ENCODE assay signal across 8 cellular contexts in genomic region chr20:382291-383115, GRCh38. TPM values are rescaled to one million over a fixed set of nuclear protein-coding genes. Genes with fewer than 3 reads are reported as not detected.
DNase-seq lines count a peak whose midpoint lies in the region; FAIRE-seq and TF ChIP-seq lines count a peak whose summit lies in the region.

No MANE protein-coding gene starts in this region.

- no peak for DNase-seq in AG09309 (ENCODE audit: low read depth)
- DNase-seq in HAP-1 (ENCODE audit: low spot score in 2 of 2), result no peak
- DNase-seq in activated T-helper 2 cell treated with anti-CD3 and anti-CD28 coated beads, Interferon-gamma antibody, Interleukin-2, Interleukin-4, amounts not matched to agents 10 μg/mL and 5 μg/mL and 100 μg/mL, durations not matched to agents 14 hours and 24 hours and 36 hours (ENCODE audit: low spot score), result no peak
- DNase-seq in tibial nerve (ENCODE audit: low spot score in 2 of 2), result no peak
- DNase-seq in pons (ENCODE audit: low spot score), result no peak
- no peak for DNase-seq in GM19239 (ENCODE audit: insufficient read length, low spot score)
- DNase-seq in NCI-H1417 treated with DMSO at 0.1 percent for 48 hours (lab: John Stamatoyannopoulos, UW), result no peak

- intact Hi-C loops in activated T-helper 2 cell treated with anti-CD3 and anti-CD28 coated beads, Interferon-gamma antibody, Interleukin-2, Interleukin-4, amounts not matched to agents 10 μg/mL and 5 μg/mL and 100 μg/mL, durations not matched to agents 14 hours and 24 hours and 36 hours (cut with micrococcal nuclease), result loop anchor here (1.0 kb wide), 1 partner anchor 25 kb away; no protein-coding TSS in a partner anchor

- in situ Hi-C loops in HAP-1 (cut with MboI; ENCODE audit: low sequenced_read_pairs), result no loop called here

- no peak for TF ChIP-seq EP300 in tibial nerve (IDR thresholded peaks at IDR 0.05)

- H3K36me3 ChIP-seq in HAP-1 (replicated peaks) (peaks cover 22% of the 10 kb centered on the region), iPS-18a (ENCODE audit: control insufficient read depth, low read depth, low read length) (no peaks in the 10 kb centered on the region), tibial nerve (peaks cover 0 to 2% (median 0%) of the 10 kb centered on the region in 3 donors)

- H3K27ac ChIP-seq in iPS-18a (ENCODE audit: low read length) (no peak overlapping the region), tibial nerve (peak overlapping the region in 2 of 4 donors; percentile 30 to 82)

- H3K36me3 Mint-ChIP-seq in activated T-helper 2 cell treated with anti-CD3 and anti-CD28 coated beads, Interferon-gamma antibody, Interleukin-2, Interleukin-4, amounts not matched to agents 10 μg/mL and 5 μg/mL and 100 μg/mL, durations not matched to agents 14 hours and 24 hours and 36 hours (ENCODE audit: low read depth), result peaks cover 23% of the 10 kb centered on the region

- no peak overlapping the region for H3K9ac ChIP-seq in iPS-18a (ENCODE audit: low read length)

- H3K27me3 Mint-ChIP-seq in activated T-helper 2 cell treated with anti-CD3 and anti-CD28 coated beads, Interferon-gamma antibody, Interleukin-2, Interleukin-4, amounts not matched to agents 10 μg/mL and 5 μg/mL and 100 μg/mL, durations not matched to agents 14 hours and 24 hours and 36 hours (ENCODE audit: low read depth), result no peaks in the 10 kb centered on the region

- H3K9me3 Mint-ChIP-seq in activated T-helper 2 cell treated with anti-CD3 and anti-CD28 coated beads, Interferon-gamma antibody, Interleukin-2, Interleukin-4, amounts not matched to agents 10 μg/mL and 5 μg/mL and 100 μg/mL, durations not matched to agents 14 hours and 24 hours and 36 hours, result no peaks in the 10 kb centered on the region

- H3K27me3 ChIP-seq in HAP-1 (ENCODE audit: low read depth) (no peaks in the 10 kb centered on the region), iPS-18a (ENCODE audit: control insufficient read depth, insufficient read depth, low read length) (peaks cover 20% of the 10 kb centered on the region), tibial nerve (peaks cover 0 to 4% of the 10 kb centered on the region in 2 donors)

- TF ChIP-seq CTCF in AG09309 (IDR thresholded peaks at IDR 0.05; ENCODE audit: control insufficient read depth, insufficient read depth, low read depth, low read length, missing control alignments) (no peak), tibial nerve (IDR thresholded peaks at IDR 0.05) (no peak)

- H3K4me1 ChIP-seq in HAP-1 (peaks cover 19% of the 10 kb centered on the region), iPS-18a (ENCODE audit: control insufficient read depth, low read depth, low read length) (no peaks in the 10 kb centered on the region), tibial nerve (peaks cover 0 to 25% (median 2%) of the 10 kb centered on the region in 4 donors)

- H3K9me3 ChIP-seq in HAP-1 (no peaks in the 10 kb centered on the region), iPS-18a (ENCODE audit: control insufficient read depth, low read depth, low read length) (no peaks in the 10 kb centered on the region), tibial nerve (no peaks in the 10 kb centered on the region)

- H3K4me3 Mint-ChIP-seq in activated T-helper 2 cell treated with anti-CD3 and anti-CD28 coated beads, Interferon-gamma antibody, Interleukin-2, Interleukin-4, amounts not matched to agents 10 μg/mL and 5 μg/mL and 100 μg/mL, durations not matched to agents 14 hours and 24 hours and 36 hours (ENCODE audit: low read depth), result peak overlapping the region; percentile 78

- H3K4me1 Mint-ChIP-seq in activated T-helper 2 cell treated with anti-CD3 and anti-CD28 coated beads, Interferon-gamma antibody, Interleukin-2, Interleukin-4, amounts not matched to agents 10 μg/mL and 5 μg/mL and 100 μg/mL, durations not matched to agents 14 hours and 24 hours and 36 hours (ENCODE audit: low read depth), result peaks cover 23% of the 10 kb centered on the region

- H3K4me3 ChIP-seq in AG09309 (ENCODE audit: control insufficient read depth, low read depth, low read length) (peak overlapping the region; percentile 89), HAP-1 (peak overlapping the region; percentile 80), iPS-18a (ENCODE audit: low read length) (peak overlapping the region; percentile 62), tibial nerve (peak overlapping the region in 3 of 4 donors; percentile 63 to 75 (median 66))

- 68 to 70% methylated on average over 8 of the region's 8 CpGs for WGBS in tibial nerve, 2 donors

- no peak for TF ChIP-seq POLR2A in tibial nerve (IDR thresholded peaks at IDR 0.05)

- FAIRE-seq in GM19239 (lab: Jason Lieb, UNC), result no peak

- peak overlapping the region; percentile 78 for H3K27ac Mint-ChIP-seq in activated T-helper 2 cell treated with anti-CD3 and anti-CD28 coated beads, Interferon-gamma antibody, Interleukin-2, Interleukin-4, amounts not matched to agents 10 μg/mL and 5 μg/mL and 100 μg/mL, durations not matched to agents 14 hours and 24 hours and 36 hours

RNA-seq across cellular contexts. Expression of gene TRIB3, which starts 1.9 kb away (rescaled TPM):
- 31.6 and 32.2 TPM in 2 replicates for total RNA-seq in activated T-helper 2 cell treated with anti-CD3 and anti-CD28 coated beads, Interferon-gamma antibody, Interleukin-2, Interleukin-4, amounts not matched to agents 10 μg/mL and 5 μg/mL and 100 μg/mL, durations not matched to agents 14 hours and 24 hours and 36 hours
- 10 to 100 TPM in 1 of 4 donors, 1 to 10 TPM in 3; 4.5 to 10.5 (median 5.9) TPM for total RNA-seq in tibial nerve

RNA-seq across cellular contexts. Expression of gene RBCK1, which starts 25.6 kb away (rescaled TPM):
- 112 and 118 TPM in 2 replicates for total RNA-seq in activated T-helper 2 cell treated with anti-CD3 and anti-CD28 coated beads, Interferon-gamma antibody, Interleukin-2, Interleukin-4, amounts not matched to agents 10 μg/mL and 5 μg/mL and 100 μg/mL, durations not matched to agents 14 hours and 24 hours and 36 hours
- total RNA-seq in tibial nerve, result 100 to 1,000 TPM in 3 of 4 donors, 10 to 100 TPM in 1; 93.5 to 149 (median 118) TPM

RNA-seq across cellular contexts. Expression of gene NRSN2, which starts 35.6 kb away (rescaled TPM):
- 5.9 and 7.1 TPM in 2 replicates for total RNA-seq in activated T-helper 2 cell treated with anti-CD3 and anti-CD28 coated beads, Interferon-gamma antibody, Interleukin-2, Interleukin-4, amounts not matched to agents 10 μg/mL and 5 μg/mL and 100 μg/mL, durations not matched to agents 14 hours and 24 hours and 36 hours
- 10 to 100 TPM; 20.6 to 34.1 (median 26.2) TPM for total RNA-seq in tibial nerve

RNA-seq across cellular contexts. Expression of gene SOX12, which starts 57.2 kb away (rescaled TPM):
- total RNA-seq in activated T-helper 2 cell treated with anti-CD3 and anti-CD28 coated beads, Interferon-gamma antibody, Interleukin-2, Interleukin-4, amounts not matched to agents 10 μg/mL and 5 μg/mL and 100 μg/mL, durations not matched to agents 14 hours and 24 hours and 36 hours, result 14.4 and 15.0 TPM in 2 replicates
- 1 to 10 TPM; 4.6 to 9.8 (median 8.6) TPM for total RNA-seq in tibial nerve
